13 cellular contexts compared by ENCODE assay signal in the genomic region with DNA sequence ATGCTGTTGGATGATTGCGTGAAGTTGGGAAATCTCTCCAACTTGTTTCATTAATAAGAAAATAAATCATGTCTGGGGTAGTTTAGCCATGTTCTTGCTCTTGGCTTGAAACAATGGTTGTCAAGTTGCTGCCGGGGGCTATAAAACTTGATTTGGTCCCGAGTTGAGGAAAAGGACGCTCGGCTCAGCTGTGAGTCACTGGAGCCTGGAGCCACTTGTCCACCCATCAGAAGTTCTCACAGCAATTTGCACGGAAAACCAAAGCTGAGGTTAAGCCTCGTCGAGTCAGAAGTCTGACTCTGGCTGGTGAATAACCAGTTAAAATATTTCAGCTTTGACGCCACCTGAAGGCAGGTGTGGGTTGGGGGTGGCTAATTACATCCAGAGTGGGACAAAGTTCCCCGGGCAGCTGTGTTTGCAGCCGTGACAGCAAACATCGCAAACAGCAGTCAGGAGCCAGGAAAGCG. TPM values are rescaled to one million over a fixed set of nuclear protein-coding genes. Genes with fewer than 3 reads are reported as not detected.
DNase-seq lines count a peak whose midpoint lies in the region; ATAC-seq, FAIRE-seq and TF ChIP-seq lines count a peak whose summit lies in the region.
"Had no signal": no experiment of that assay in that cellular context is flagged by ENCODE, and none has a peak within 500 bp of the region (broad histone marks: within the 10 kb centered on the region; RNA-seq: fewer than 3 reads in every experiment).

No MANE protein-coding gene starts in this region.

- H3K36me3 Mint-ChIP-seq in activated T-helper 1 cell treated with anti-CD3 and anti-CD28 coated beads, Interleukin-12 subunit alpha, Interleukin-12 subunit beta, Interleukin-2, Interleukin-4 antibody, amounts not matched to agents 30 ng/mL and 10 ng/mL and 1 ng/mL, durations not matched to agents 14 hours and 24 hours and 36 hours (ENCODE audit: low read depth), result no peaks in the 10 kb centered on the region

- H4K20me1 ChIP-seq in hepatocyte (ENCODE audit: insufficient read depth, poor library complexity, severe bottlenecking), result no peaks in the 10 kb centered on the region

- H3K36me3 ChIP-seq in SK-N-MC (ENCODE audit: insufficient read depth, low read length), result no peaks in the 10 kb centered on the region
- no peaks in the 10 kb centered on the region for H3K36me3 ChIP-seq in hepatocyte (replicated peaks; ENCODE audit: insufficient read depth, low read depth)
- H3K36me3 ChIP-seq: right lobe of liver had no signal

- no peak overlapping the region for H3K9ac ChIP-seq in SK-N-MC (ENCODE audit: insufficient read length)

- TF ChIP-seq RAD21 in A549 (conservative IDR thresholded peaks at IDR 0.05 in 1 of 2, IDR thresholded peaks at IDR 0.05 in 1 of 2), result no peak

- no peak for TF ChIP-seq CTCF in A549 (IDR thresholded peaks at IDR 0.05)
- TF ChIP-seq CTCF in hepatocyte (IDR thresholded peaks at IDR 0.05; ENCODE audit: poor library complexity), result no peak

- H3K9me3 ChIP-seq in A549 (0 out of 3 replicates have a peak, but pooled peaks cover 4% of the 10 kb centered on the region), SK-N-MC (ENCODE audit: low read depth, low read length) (no peaks in the 10 kb centered on the region), hepatocyte (ENCODE audit: low read depth) (no peaks in the 10 kb centered on the region)
- H3K9me3 ChIP-seq: right lobe of liver had no signal

- FAIRE-seq in A549 (lab: Jason Lieb, UNC), result no peak
- FAIRE-seq: GM19239 had no signal

- CTCF ChIA-PET in A549 (lab: Yijun Ruan, JAX), result interaction anchor here (1.3 to 4.9 kb wide), 2 partner anchors 30 to 174 kb away, joined by 5 to 28 read pairs; no protein-coding TSS in a partner anchor

- H3K4me1 ChIP-seq in A549, result peaks cover 19% of the 10 kb centered on the region
- H3K4me1 ChIP-seq in hepatocyte (ENCODE audit: insufficient read depth), result peaks cover 25% of the 10 kb centered on the region
- H3K4me1 ChIP-seq: right lobe of liver had no signal

- no peak for TF ChIP-seq POLR2A in A549 (IDR thresholded peaks at IDR 0.05; ENCODE audit: low read length)

- no peak for TF ChIP-seq EP300 in A549 (IDR thresholded peaks at IDR 0.05)

- H3K27ac ChIP-seq in A549 (no peak overlapping the region), SK-N-MC (peak overlapping the region; percentile 74), hepatocyte (peak overlapping the region; percentile 60)
- H3K27ac ChIP-seq: coronary artery, right lobe of liver had no signal

- H3K9me3 Mint-ChIP-seq in activated T-helper 1 cell treated with anti-CD3 and anti-CD28 coated beads, Interleukin-12 subunit alpha, Interleukin-12 subunit beta, Interleukin-2, Interleukin-4 antibody, amounts not matched to agents 30 ng/mL and 10 ng/mL and 1 ng/mL, durations not matched to agents 14 hours and 24 hours and 36 hours, result peaks cover 3% of the 10 kb centered on the region

- H3K4me2 ChIP-seq in A549, result 0 out of 3 replicates have a peak overlapping the region, but pooled peaks have one; percentile 2
- H3K4me2 ChIP-seq in hepatocyte, result peak overlapping the region; percentile 35

- intact Hi-C loops in activated T-helper 1 cell treated with anti-CD3 and anti-CD28 coated beads, Interleukin-12 subunit alpha, Interleukin-12 subunit beta, Interleukin-2, Interleukin-4 antibody, amounts not matched to agents 30 ng/mL and 10 ng/mL and 1 ng/mL, durations not matched to agents 14 hours and 24 hours and 36 hours (cut with micrococcal nuclease), result loop anchor here (10.0 kb wide), 1 partner anchor 502 kb away; no protein-coding TSS in a partner anchor
- intact Hi-C loops in Right ventricle myocardium inferior (cut with DNase I), result no loop called here

- peaks cover 24% of the 10 kb centered on the region for H3K27me3 Mint-ChIP-seq in activated T-helper 1 cell treated with anti-CD3 and anti-CD28 coated beads, Interleukin-12 subunit alpha, Interleukin-12 subunit beta, Interleukin-2, Interleukin-4 antibody, amounts not matched to agents 30 ng/mL and 10 ng/mL and 1 ng/mL, durations not matched to agents 14 hours and 24 hours and 36 hours (ENCODE audit: insufficient read depth)

- ATAC-seq in A549, result no peak
- no peak for ATAC-seq in Right ventricle myocardium inferior

- H3K4me1 Mint-ChIP-seq in activated T-helper 1 cell treated with anti-CD3 and anti-CD28 coated beads, Interleukin-12 subunit alpha, Interleukin-12 subunit beta, Interleukin-2, Interleukin-4 antibody, amounts not matched to agents 30 ng/mL and 10 ng/mL and 1 ng/mL, durations not matched to agents 14 hours and 24 hours and 36 hours (ENCODE audit: low read depth), result peaks cover 8% of the 10 kb centered on the region

- H3K27me3 ChIP-seq in hepatocyte, result no peaks in the 10 kb centered on the region
- H3K27me3 ChIP-seq: right lobe of liver had no signal

- 44% methylated on average over 10 of the region's 13 CpGs for WGBS in A549 (ENCODE audit: missing lambda C conversion rate)
- 30% methylated on average over 13 of the region's 13 CpGs for WGBS in hepatocyte (ENCODE audit: low lambda C conversion rate, missing lambda C conversion rate)

- no peaks in the 10 kb centered on the region for H3K79me2 ChIP-seq in hepatocyte

- no peak overlapping the region for H3K4me3 ChIP-seq in A549
- no peak overlapping the region for H3K4me3 ChIP-seq in SK-N-MC
- H3K4me3 ChIP-seq in hepatocyte, result no peak overlapping the region
- H3K4me3 ChIP-seq: coronary artery, right lobe of liver had no signal

- H3K9me2 ChIP-seq in hepatocyte (replicated peaks; ENCODE audit: insufficient read depth), result no peaks in the 10 kb centered on the region

- POLR2A ChIA-PET in A549 (lab: Yijun Ruan, JAX), result interaction anchor here (0.6 kb wide), 1 partner anchor 14 kb away, joined by 3 read pairs; no protein-coding TSS in a partner anchor

- H3K4me3 Mint-ChIP-seq in activated T-helper 1 cell treated with anti-CD3 and anti-CD28 coated beads, Interleukin-12 subunit alpha, Interleukin-12 subunit beta, Interleukin-2, Interleukin-4 antibody, amounts not matched to agents 30 ng/mL and 10 ng/mL and 1 ng/mL, durations not matched to agents 14 hours and 24 hours and 36 hours, result no peak overlapping the region

- no peak overlapping the region for H3K27ac Mint-ChIP-seq in activated T-helper 1 cell treated with anti-CD3 and anti-CD28 coated beads, Interleukin-12 subunit alpha, Interleukin-12 subunit beta, Interleukin-2, Interleukin-4 antibody, amounts not matched to agents 30 ng/mL and 10 ng/mL and 1 ng/mL, durations not matched to agents 14 hours and 24 hours and 36 hours

- no peak overlapping the region for H2AFZ ChIP-seq in hepatocyte

- DNase-seq in A549 (ENCODE audit: low read depth in 1 of 2, low spot score in 1 of 2), result peak in 1 of 2 experiments; percentile 36
- DNase-seq in H4 (ENCODE audit: low spot score), result peak; percentile 91
- no peak for DNase-seq in SK-N-MC (ENCODE audit: low read depth, low spot score)
- DNase-seq in hepatocyte (ENCODE audit: low spot score), result peak; percentile 69
- DNase-seq in activated T-helper 1 cell treated with anti-CD3 and anti-CD28 coated beads, Interleukin-12 subunit alpha, Interleukin-12 subunit beta, Interleukin-2, Interleukin-4 antibody, amounts not matched to agents 30 ng/mL and 10 ng/mL and 1 ng/mL, durations not matched to agents 14 hours and 24 hours and 36 hours (ENCODE audit: low spot score), result no peak
- no peak for DNase-seq in NCI-H187 treated with DMSO at 0.1 percent for 48 hours (lab: John Stamatoyannopoulos, UW)
- DNase-seq in Right ventricle myocardium inferior (ENCODE audit: missing footprints), result no peak
- DNase-seq in NCI-H1048 (lab: John Stamatoyannopoulos, UW), result no peak
- DNase-seq: activated effector memory CD4-positive, alpha-beta T cell treated with anti-CD3 and anti-CD28 coated beads, Interleukin-2, amount 50 U/mL, for 16 hours; NCI-H1694 treated with DMSO at 0.1 percent for 48 hours; right lobe of liver had no signal

TF ChIP-seq in A549, 52 proteins besides CTCF, POLR2A, EP300 and RAD21 (continues in another document):
- TF ChIP-seq, protein P1, sequence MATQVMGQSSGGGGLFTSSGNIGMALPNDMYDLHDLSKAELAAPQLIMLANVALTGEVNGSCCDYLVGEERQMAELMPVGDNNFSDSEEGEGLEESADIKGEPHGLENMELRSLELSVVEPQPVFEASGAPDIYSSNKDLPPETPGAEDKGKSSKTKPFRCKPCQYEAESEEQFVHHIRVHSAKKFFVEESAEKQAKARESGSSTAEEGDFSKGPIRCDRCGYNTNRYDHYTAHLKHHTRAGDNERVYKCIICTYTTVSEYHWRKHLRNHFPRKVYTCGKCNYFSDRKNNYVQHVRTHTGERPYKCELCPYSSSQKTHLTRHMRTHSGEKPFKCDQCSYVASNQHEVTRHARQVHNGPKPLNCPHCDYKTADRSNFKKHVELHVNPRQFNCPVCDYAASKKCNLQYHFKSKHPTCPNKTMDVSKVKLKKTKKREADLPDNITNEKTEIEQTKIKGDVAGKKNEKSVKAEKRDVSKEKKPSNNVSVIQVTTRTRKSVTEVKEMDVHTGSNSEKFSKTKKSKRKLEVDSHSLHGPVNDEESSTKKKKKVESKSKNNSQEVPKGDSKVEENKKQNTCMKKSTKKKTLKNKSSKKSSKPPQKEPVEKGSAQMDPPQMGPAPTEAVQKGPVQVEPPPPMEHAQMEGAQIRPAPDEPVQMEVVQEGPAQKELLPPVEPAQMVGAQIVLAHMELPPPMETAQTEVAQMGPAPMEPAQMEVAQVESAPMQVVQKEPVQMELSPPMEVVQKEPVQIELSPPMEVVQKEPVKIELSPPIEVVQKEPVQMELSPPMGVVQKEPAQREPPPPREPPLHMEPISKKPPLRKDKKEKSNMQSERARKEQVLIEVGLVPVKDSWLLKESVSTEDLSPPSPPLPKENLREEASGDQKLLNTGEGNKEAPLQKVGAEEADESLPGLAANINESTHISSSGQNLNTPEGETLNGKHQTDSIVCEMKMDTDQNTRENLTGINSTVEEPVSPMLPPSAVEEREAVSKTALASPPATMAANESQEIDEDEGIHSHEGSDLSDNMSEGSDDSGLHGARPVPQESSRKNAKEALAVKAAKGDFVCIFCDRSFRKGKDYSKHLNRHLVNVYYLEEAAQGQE (IDR thresholded peaks at IDR 0.05), result no peak
- TF ChIP-seq FOSL2 (IDR thresholded peaks at IDR 0.05) (no peak), FOSL2 (CRISPR knock-in tag; IDR thresholded peaks at IDR 0.05) (no peak), BHLHE40 (IDR thresholded peaks at IDR 0.05; ENCODE audit: low read depth, low read length) (no peak), KDM1A (IDR thresholded peaks at IDR 0.05; ENCODE audit: low read depth) (no peak)

RNA-seq across cellular contexts. Expression of a gene that starts 19.7 kb away (rescaled TPM):
- polyA plus RNA-seq in A549 (2011; rRNA removed) (3.0 and 3.3 TPM in 2 replicates), A549 (2017; fragmentation: RNase III; extraction: RNeasy Plus Mini Kit Qiagen cat#74134 plus additional on column Dnase treatment) (5.1 to 6.4 TPM (median 5.7 TPM) in 3 replicates), hepatocyte (28.1 and 31.0 TPM in 2 replicates)
- polyA plus RNA-seq in A549 (2012; cell fraction: cytosol; rRNA removed), result 5.8 and 8.1 TPM in 2 replicates
- 29.3 and 29.7 TPM in 2 replicates for polyA plus RNA-seq in A549 (2012; cell fraction: nucleus; rRNA removed)
- 5.0 and 8.3 TPM in 2 replicates for polyA minus RNA-seq in A549 (2011; rRNA and poly(A)+ RNA removed)
- 16.5 and 19.8 TPM in 2 replicates for total RNA-seq in H4 (2014; rRNA removed; shearing (Covaris generic))
- total RNA-seq in hepatocyte (19.7 and 32.8 TPM in 2 replicates), Right ventricle myocardium inferior (0.08 TPM)
- not detected in 2 replicates for total RNA-seq in activated T-helper 1 cell treated with anti-CD3 and anti-CD28 coated beads, Interleukin-12 subunit alpha, Interleukin-12 subunit beta, Interleukin-2, Interleukin-4 antibody, amounts not matched to agents 30 ng/mL and 10 ng/mL and 1 ng/mL, durations not matched to agents 14 hours and 24 hours and 36 hours

Comparison
In these comparisons a context has a peak if more than half of its experiments do, and no peak if none do; other contexts are left out.
1. DNase-seq: peak in H4 (single experiment) and hepatocyte (single experiment); none in SK-N-MC (single experiment), activated T-helper 1 cell treated with anti-CD3 and anti-CD28 coated beads, Interleukin-12 subunit alpha, Interleukin-12 subunit beta, Interleukin-2, Interleukin-4 antibody, amounts not matched to agents 30 ng/mL and 10 ng/mL and 1 ng/mL, durations not matched to agents 14 hours and 24 hours and 36 hours (single experiment), NCI-H187 treated with DMSO at 0.1 percent for 48 hours (single experiment), Right ventricle myocardium inferior (single experiment) and NCI-H1048 (single experiment).
2. H3K27ac ChIP-seq: peak in SK-N-MC (single experiment) and hepatocyte (single experiment); none in A549 (0 of 2).
3. RNA of a gene that starts 19.7 kb away (total RNA-seq): 19.7 to 32.8 TPM in hepatocyte and 16.5 to 19.8 TPM in H4; 0.08 TPM in Right ventricle myocardium inferior (single experiment) and not detected in activated T-helper 1 cell treated with anti-CD3 and anti-CD28 coated beads, Interleukin-12 subunit alpha, Interleukin-12 subunit beta, Interleukin-2, Interleukin-4 antibody, amounts not matched to agents 30 ng/mL and 10 ng/mL and 1 ng/mL, durations not matched to agents 14 hours and 24 hours and 36 hours; every median in the first group is over 10 times any median in the second.